ENCODE assay signal across 13 cellular contexts in genomic region chr20:44038681-44039123, GRCh38.
A peak's percentile ranks its signal among the peaks of the same experiment; 100 is the strongest.
DNase-seq lines count a peak whose midpoint lies in the region; ATAC-seq and TF ChIP-seq lines count a peak whose summit lies in the region.
"Had no signal": no experiment of that assay in that cellular context is flagged by ENCODE, and none has a peak within 500 bp of the region (broad histone marks: within the 10 kb centered on the region; RNA-seq: fewer than 3 reads in every experiment).

No MANE protein-coding gene starts in this region.

- H3K27me3 ChIP-seq in right atrium auricular region (no peaks in the 10 kb centered on the region), HAP-1 (ENCODE audit: low read depth) (no peaks in the 10 kb centered on the region)

- H3K27ac ChIP-seq in right atrium auricular region: no peak overlapping the region

- peak; percentile 42 for DNase-seq in right atrium auricular region (ENCODE audit: low spot score)
- DNase-seq in Right ventricle myocardium superior: no peak
- peak; percentile 49 for DNase-seq in SHP77 treated with DMSO at 0.1 percent for 48 hours (lab: John Stamatoyannopoulos, UW)
- DNase-seq in medulla oblongata (ENCODE audit: extremely low spot score): peak; percentile 7
- no peak for DNase-seq in HAP-1 (ENCODE audit: low spot score in 2 of 2)
- no peak for DNase-seq in T1000 (lab: John Stamatoyannopoulos, UW)
- no peak for DNase-seq in NCI-H128 (lab: John Stamatoyannopoulos, UW; ENCODE audit: unreplicated experiment)
- no peak for DNase-seq in OCI-M1 (lab: John Stamatoyannopoulos, UW)
- DNase-seq: GOT3; immature natural killer cell; nephron progenitor cell; stimulated activated naive CD4-positive, alpha-beta T cell treated with Interleukin-2 at 50 U/mL for 16 hours had no signal

- in situ Hi-C loops in HAP-1 (cut with MboI; ENCODE audit: low sequenced_read_pairs): no loop called here

- H3K9me3 ChIP-seq in right atrium auricular region (no peaks in the 10 kb centered on the region), HAP-1 (no peaks in the 10 kb centered on the region)

- ATAC-seq in Right ventricle myocardium superior (ENCODE audit: poor library complexity): no peak
- ATAC-seq: esophagus mucosa had no signal

- H3K36me3 ChIP-seq in right atrium auricular region (no peaks in the 10 kb centered on the region), HAP-1 (replicated peaks) (no peaks in the 10 kb centered on the region)

- no peak for TF ChIP-seq CTCF in right atrium auricular region (IDR thresholded peaks at IDR 0.05)

- H3K4me1 ChIP-seq in right atrium auricular region (peaks cover 0 to 6% of the 10 kb centered on the region in 2 donors), HAP-1 (no peaks in the 10 kb centered on the region)

- intact Hi-C loops in Right ventricle myocardium superior (cut with DNase I): no loop called here

- no peak overlapping the region for H3K4me3 ChIP-seq in right atrium auricular region
- no peak overlapping the region for H3K4me3 ChIP-seq in HAP-1

Comparison
In these comparisons a context has a peak if more than half of its experiments do, and no peak if none do; other contexts are left out.
1. DNase-seq: peak in right atrium auricular region (single experiment), SHP77 treated with DMSO at 0.1 percent for 48 hours (single experiment) and medulla oblongata (single experiment); none in Right ventricle myocardium superior (single experiment), HAP-1 (0 of 2), T1000 (single experiment), NCI-H128 (single experiment) and OCI-M1 (single experiment).